ENCODE assay signal across 8 cellular contexts in the genomic region with DNA sequence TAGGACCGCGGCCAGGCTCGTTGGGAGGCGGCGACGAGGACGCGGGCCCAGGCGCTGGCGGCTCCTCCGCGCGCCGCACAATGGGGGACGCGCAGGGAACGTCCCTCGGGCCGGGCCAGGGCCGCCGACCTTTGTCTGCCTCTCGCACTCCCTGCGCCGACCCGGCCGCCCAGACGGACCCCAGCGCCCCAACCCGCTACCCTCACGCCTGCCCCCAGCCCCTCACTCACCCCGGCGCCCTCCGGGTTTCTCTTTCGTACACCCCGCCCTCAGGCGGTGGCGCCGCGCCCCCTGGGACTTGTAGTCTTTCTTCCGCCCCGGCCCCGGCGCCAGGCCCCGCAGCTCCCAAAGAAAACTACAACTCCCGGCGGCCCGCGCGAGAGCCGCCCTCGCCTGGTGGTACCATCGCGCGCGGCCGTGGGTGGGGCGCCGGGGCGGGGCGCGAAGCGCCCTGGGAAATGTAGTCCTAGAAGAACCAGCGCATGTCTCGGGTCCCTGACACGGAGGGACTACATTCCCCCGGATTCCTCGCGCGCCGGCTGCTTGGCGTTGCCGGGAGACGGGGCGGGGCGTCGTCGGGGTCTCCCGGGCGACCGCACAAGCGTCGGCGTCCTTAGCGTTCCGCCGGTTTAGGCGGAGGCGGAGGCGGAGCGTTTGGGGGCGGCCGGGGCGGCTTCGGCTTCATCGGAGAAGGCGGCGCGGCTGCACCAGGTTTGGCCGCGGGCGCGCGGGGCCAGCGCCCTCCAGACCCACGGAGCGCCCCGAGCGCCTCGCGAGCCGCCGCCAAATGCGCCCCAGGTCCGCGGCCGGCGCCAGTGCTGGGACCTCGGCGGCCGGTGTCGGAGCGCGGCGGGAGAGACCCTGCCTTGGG. TPM values are rescaled to one million over a fixed set of nuclear protein-coding genes. Genes with fewer than 3 reads are reported as not detected.
DNase-seq lines count a peak whose midpoint lies in the region; ATAC-seq and TF ChIP-seq lines count a peak whose summit lies in the region.

A gene (minus strand): TSS at position 260 of the 871 bp plus-strand sequence. CDS start 24,546 bp downstream, outside the sequence.

- POLR2A ChIA-PET in Panc1 (lab: Charles Lee), result no interaction called here

- peak within 1 kb of the TSS; percentile 86 for H3K4me3 Mint-ChIP-seq in activated T-cell treated with anti-CD3 and anti-CD28 coated beads, Interleukin-2, amount 50 U/mL, for 24 hours

- peak within 1 kb of the TSS; percentile 63 to 67 for H3K4me3 ChIP-seq in Panc1 (ENCODE audit: low read depth in 2 of 2, low read length in 2 of 2)
- no peak within 1 kb of the TSS for H3K4me3 ChIP-seq in mucosa of stomach (ENCODE audit: low read length)

- intact Hi-C loops in Panc1 (cut with micrococcal nuclease; ENCODE audit: unreplicated experiment), result no loop called here

- H3K9me3 ChIP-seq in Panc1 (ENCODE audit: control insufficient read depth, insufficient read depth, low read depth, low read length) (peaks cover 3% of the 10 kb centered on the region; the same call in 1 of the 2 replicates), mucosa of stomach (ENCODE audit: control insufficient read depth, low read length) (no peaks in the 10 kb centered on the region)

- ATAC-seq in GM21717 (IDR thresholded peaks at IDR 0.05; ENCODE audit: unreplicated experiment) (peak; percentile 85), Panc1 (peak; percentile 97), esophagus mucosa (peak; percentile 97)

- no peaks in the 10 kb centered on the region; the same call in 1 of the 2 replicates for H3K4me1 ChIP-seq in Panc1 (ENCODE audit: control insufficient read depth, insufficient read depth, low read length)
- H3K4me1 ChIP-seq in mucosa of stomach (ENCODE audit: control insufficient read depth, insufficient read depth, low read length), result peaks cover 4% of the 10 kb centered on the region

- H3K27me3 Mint-ChIP-seq in activated T-cell treated with anti-CD3 and anti-CD28 coated beads, Interleukin-2, amount 50 U/mL, for 24 hours, result peaks cover 8% of the 10 kb centered on the region

- BruUV-seq in Panc1 (replicated peaks; lab: Mats Ljungman, UMichigan), result no TSS peak

- peak within 1 kb of the TSS; percentile 57 for H3K9ac ChIP-seq in mucosa of stomach (ENCODE audit: low read length)

- H3K36me3 Mint-ChIP-seq in activated T-cell treated with anti-CD3 and anti-CD28 coated beads, Interleukin-2, amount 50 U/mL, for 24 hours (ENCODE audit: low read depth), result peaks cover 39% of the 10 kb centered on the region

- H3K27ac ChIP-seq in Panc1 (ENCODE audit: low read length), result peak within 1 kb of the TSS; percentile 26

- CTCF ChIA-PET in Panc1 (lab: Charles Lee), result no interaction called here

- TF ChIP-seq CTCF in Panc1 (IDR thresholded peaks at IDR 0.05), result no peak

- peaks cover 22% of the 10 kb centered on the region for H3K4me1 Mint-ChIP-seq in activated T-cell treated with anti-CD3 and anti-CD28 coated beads, Interleukin-2, amount 50 U/mL, for 24 hours (ENCODE audit: low read depth)

- peak within 1 kb of the TSS; percentile 86 for H3K27ac Mint-ChIP-seq in activated T-cell treated with anti-CD3 and anti-CD28 coated beads, Interleukin-2, amount 50 U/mL, for 24 hours

- H3K9me3 Mint-ChIP-seq in activated T-cell treated with anti-CD3 and anti-CD28 coated beads, Interleukin-2, amount 50 U/mL, for 24 hours, result peaks cover 5% of the 10 kb centered on the region

- no peaks in the 10 kb centered on the region for H3K27me3 ChIP-seq in Panc1 (ENCODE audit: control insufficient read depth, insufficient read depth, low read length)
- peaks cover 18% of the 10 kb centered on the region for H3K27me3 ChIP-seq in mucosa of stomach (ENCODE audit: control insufficient read depth, insufficient read depth, low read length)

- DNase-seq in DMS153 (lab: John Stamatoyannopoulos, UW), result peak; percentile 100
- peak; percentile 99 for DNase-seq in KBM-7
- peak; percentile 79 for DNase-seq in Panc1 (ENCODE audit: low read depth, low spot score)
- DNase-seq in activated T-cell treated with anti-CD3 and anti-CD28 coated beads, Interleukin-2, amount 50 U/mL, for 24 hours, result peak; percentile 99
- peak; percentile 99 for DNase-seq in stimulated activated CD8-positive, alpha-beta memory T cell treated with anti-CD3 and anti-CD28 coated beads, Interleukin-4, amount 100 ng/mL, for 48 hours

- H3K36me3 ChIP-seq in Panc1 (ENCODE audit: control insufficient read depth, insufficient read depth, low read length) (no peaks in the 10 kb centered on the region), mucosa of stomach (ENCODE audit: control insufficient read depth, insufficient read depth, low read length) (no peaks in the 10 kb centered on the region)

- in situ Hi-C loops in KBM-7 (cut with MboI; ENCODE audit: low pct_unique_long_range_greater_than_20kb, low sequenced_read_pairs), result no loop called here
- in situ Hi-C loops in Panc1 (cut with HindIII; ENCODE audit: low pct_unique_long_range_greater_than_20kb, low sequenced_read_pairs), result no loop called here

RNA-seq across cellular contexts. Expression of the gene that starts here (rescaled TPM):
- total RNA-seq in Panc1 (2021; ENCODE audit: unreplicated experiment) (28.8 TPM), esophagus mucosa (9.4 TPM)
- polyA plus RNA-seq in Panc1 (2012; ENCODE audit: insufficient read length), result 25.8 TPM
